Comparison of ENCODE assay signal across 22 cellular contexts in the genomic region with DNA sequence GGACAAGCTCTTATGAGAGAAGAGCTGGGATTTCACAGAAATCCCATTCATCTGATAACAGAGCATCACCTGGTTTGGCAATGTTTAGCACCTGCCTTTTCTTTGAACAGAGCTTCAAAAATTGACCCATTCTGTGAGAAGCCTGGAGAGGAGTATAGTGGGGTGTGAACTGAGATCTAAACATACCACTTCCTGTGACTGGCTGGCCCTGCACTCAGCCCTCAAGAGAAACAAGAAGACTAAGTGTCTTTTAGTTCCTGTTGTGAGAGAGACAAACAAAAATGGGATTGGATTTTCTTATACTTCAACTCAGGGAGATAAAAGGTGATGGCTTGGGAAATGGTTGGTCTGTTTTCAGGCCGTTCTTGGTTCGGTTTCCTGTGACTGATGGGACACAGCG.
A peak's percentile ranks its signal among the peaks of the same experiment; 100 is the strongest.
DNase-seq lines count a peak whose midpoint lies in the region; ATAC-seq, FAIRE-seq and TF ChIP-seq lines count a peak whose summit lies in the region.
"Had no signal": no experiment of that assay in that cellular context is flagged by ENCODE, and none has a peak within 500 bp of the region (broad histone marks: within the 10 kb centered on the region; RNA-seq: fewer than 3 reads in every experiment).

No MANE protein-coding gene starts in this region.

- H3K27me3 Mint-ChIP-seq in activated T-cell treated with anti-CD3 and anti-CD28 coated beads, Interleukin-2, amount 50 U/mL, for 24 hours = no peaks in the 10 kb centered on the region
- H3K27me3 Mint-ChIP-seq in activated T-cell treated with anti-CD3 and anti-CD28 coated beads, Interleukin-2, amount 50 U/mL, for 4 hours (ENCODE audit: low read depth) = no peaks in the 10 kb centered on the region
- no peaks in the 10 kb centered on the region for H3K27me3 Mint-ChIP-seq in type B pancreatic cell

- H3K4me3 ChIP-seq in OCI-LY3 (ENCODE audit: low read length) = no peak overlapping the region
- H3K4me3 ChIP-seq in mesendoderm (ENCODE audit: low read length) = no peak overlapping the region
- H3K4me3 ChIP-seq in mesenchymal stem cell (ENCODE audit: insufficient read depth in 1 of 2, low read depth in 1 of 2, low read length in 2 of 2) = no peak overlapping the region
- H3K4me3 ChIP-seq: MG63, SJSA1 had no signal

- H3K36me3 ChIP-seq in OCI-LY3 (replicated peaks; ENCODE audit: low read depth, low read length) (no peaks in the 10 kb centered on the region), mesendoderm (ENCODE audit: control insufficient read depth, insufficient read depth, low read length) (no peaks in the 10 kb centered on the region), mesenchymal stem cell (ENCODE audit: control insufficient read depth in 1 of 2, insufficient read depth in 2 of 2, low read depth in 1 of 2, low read length in 2 of 2) (no peaks in the 10 kb centered on the region)
- H3K36me3 ChIP-seq: MG63, SJSA1 had no signal

- no peak for DNase-seq in activated T-cell treated with anti-CD3 and anti-CD28 coated beads, Interleukin-2, amount 50 U/mL, for 24 hours
- no peak for DNase-seq in activated T-cell treated with anti-CD3 and anti-CD28 coated beads, Interleukin-2, amount 50 U/mL, for 4 hours
- peak; percentile 29 for DNase-seq in mesendoderm
- no peak for DNase-seq in type B pancreatic cell (ENCODE audit: extremely low spot score, unreplicated experiment)
- no peak for DNase-seq in mesenchymal stem cell
- DNase-seq in urothelium cell line (ENCODE audit: low spot score) = no peak
- DNase-seq in T-helper 9 cell = no peak
- DNase-seq: Caco-2, DMS53, KBM-7, MG63, NCI-H1105, NCI-H187 treated with DMSO at 0.1 percent for 48 hours, NCI-H510A treated with DMSO at 0.1 percent for 48 hours, OCI-M1, RPMI8226 had no signal

- H3K36me3 Mint-ChIP-seq in activated T-cell treated with anti-CD3 and anti-CD28 coated beads, Interleukin-2, amount 50 U/mL, for 24 hours (ENCODE audit: low read depth) = no peaks in the 10 kb centered on the region
- H3K36me3 Mint-ChIP-seq in activated T-cell treated with anti-CD3 and anti-CD28 coated beads, Interleukin-2, amount 50 U/mL, for 4 hours (ENCODE audit: insufficient read depth) = no peaks in the 10 kb centered on the region
- H3K36me3 Mint-ChIP-seq in type B pancreatic cell = peaks cover 18% of the 10 kb centered on the region
- H3K36me3 Mint-ChIP-seq: CD14-positive monocyte had no signal

- no peaks in the 10 kb centered on the region for H3K4me1 Mint-ChIP-seq in activated T-cell treated with anti-CD3 and anti-CD28 coated beads, Interleukin-2, amount 50 U/mL, for 24 hours (ENCODE audit: low read depth)
- no peaks in the 10 kb centered on the region for H3K4me1 Mint-ChIP-seq in activated T-cell treated with anti-CD3 and anti-CD28 coated beads, Interleukin-2, amount 50 U/mL, for 4 hours (ENCODE audit: low read depth)
- H3K4me1 Mint-ChIP-seq in type B pancreatic cell (ENCODE audit: unreplicated experiment) = peaks cover 27% of the 10 kb centered on the region
- H3K4me1 Mint-ChIP-seq: CD14-positive monocyte had no signal

- no peak overlapping the region for H3K14ac ChIP-seq in mesenchymal stem cell (ENCODE audit: low read length in 2 of 2)

- H3K4ac ChIP-seq in mesendoderm (ENCODE audit: low read depth, low read length) = no peak overlapping the region
- no peak overlapping the region for H3K4ac ChIP-seq in mesenchymal stem cell (ENCODE audit: low read depth in 1 of 2, low read length in 2 of 2)

- TF ChIP-seq CTCF in OCI-LY3 (IDR thresholded peaks at IDR 0.05; ENCODE audit: low read depth, low read length) = no peak
- TF ChIP-seq CTCF in type B pancreatic cell (conservative IDR thresholded peaks at IDR 0.05) = no peak

- H3K18ac ChIP-seq in mesendoderm (ENCODE audit: low read length) (no peak overlapping the region), mesenchymal stem cell (ENCODE audit: low read depth in 1 of 2, low read length in 2 of 2) (peak overlapping the region in 1 of 2 experiments; percentile 21)

- H3K56ac ChIP-seq in mesendoderm (ENCODE audit: low read length) = no peak overlapping the region

- no peaks in the 10 kb centered on the region for H4K20me1 ChIP-seq in OCI-LY3 (ENCODE audit: insufficient read depth, low read length)

- H3K4me1 ChIP-seq in OCI-LY3 (ENCODE audit: low read length) (peaks cover 8% of the 10 kb centered on the region), mesendoderm (ENCODE audit: control insufficient read depth, low read depth, low read length) (no peaks in the 10 kb centered on the region), mesenchymal stem cell (ENCODE audit: control insufficient read depth, insufficient read depth, low read depth, low read length) (no peaks in the 10 kb centered on the region)
- H3K4me1 ChIP-seq: Caco-2 had no signal

- H3K4me3 Mint-ChIP-seq in activated T-cell treated with anti-CD3 and anti-CD28 coated beads, Interleukin-2, amount 50 U/mL, for 24 hours = no peak overlapping the region
- no peak overlapping the region for H3K4me3 Mint-ChIP-seq in activated T-cell treated with anti-CD3 and anti-CD28 coated beads, Interleukin-2, amount 50 U/mL, for 4 hours
- H3K4me3 Mint-ChIP-seq in type B pancreatic cell = no peak overlapping the region
- H3K4me3 Mint-ChIP-seq: CD14-positive monocyte had no signal

- H3K9ac ChIP-seq in OCI-LY3 (ENCODE audit: low read length) (no peak overlapping the region), mesendoderm (ENCODE audit: low read length) (no peak overlapping the region), mesenchymal stem cell (ENCODE audit: low read length) (no peak overlapping the region)

- H2AK5ac ChIP-seq in mesendoderm (ENCODE audit: low read length) (no peak overlapping the region), mesenchymal stem cell (ENCODE audit: low read length, severe bottlenecking) (no peak overlapping the region)

- no peak for ATAC-seq in activated T-cell treated with anti-CD3 and anti-CD28 coated beads, Interleukin-2, amount 50 U/mL, for 4 hours

- no peak for FAIRE-seq in urothelium cell line (lab: Jason Lieb, UNC)
- FAIRE-seq: GM18507, GM19239 had no signal

- H4K8ac ChIP-seq in mesendoderm (ENCODE audit: low read depth, low read length) = no peak overlapping the region
- H4K8ac ChIP-seq in mesenchymal stem cell (ENCODE audit: low read length) = no peak overlapping the region

- no CpG with 5 or more reads among the region's 3 CpGs for WGBS in mesendoderm (ENCODE audit: extremely low coverage, insufficient coverage, low lambda C conversion rate)
- WGBS in mesenchymal stem cell = 77% methylated on average over 3 of the region's 3 CpGs

- H2BK5ac ChIP-seq in mesendoderm (ENCODE audit: low read length) (no peak overlapping the region), mesenchymal stem cell (ENCODE audit: low read depth, low read length, poor library complexity, severe bottlenecking) (no peak overlapping the region)

- no peak overlapping the region for H3K4me2 ChIP-seq in OCI-LY3 (ENCODE audit: low read length)
- no peak overlapping the region for H3K4me2 ChIP-seq in mesendoderm (ENCODE audit: low read length)
- H3K4me2 ChIP-seq in mesenchymal stem cell (ENCODE audit: low read length, poor library complexity, severe bottlenecking) = no peak overlapping the region

- H3K27me3 ChIP-seq in OCI-LY3 (ENCODE audit: low read depth, low read length) (no peaks in the 10 kb centered on the region), mesendoderm (ENCODE audit: insufficient read depth, low read length, poor library complexity) (no peaks in the 10 kb centered on the region), mesenchymal stem cell (ENCODE audit: control insufficient read depth in 1 of 2, insufficient read depth in 1 of 2, low read length in 2 of 2) (no peaks in the 10 kb centered on the region)
- H3K27me3 ChIP-seq: MG63, SJSA1 had no signal

- H3K27ac Mint-ChIP-seq in activated T-cell treated with anti-CD3 and anti-CD28 coated beads, Interleukin-2, amount 50 U/mL, for 24 hours = peak overlapping the region; percentile 13
- peak overlapping the region; percentile 22 for H3K27ac Mint-ChIP-seq in type B pancreatic cell
- H3K27ac Mint-ChIP-seq: CD14-positive monocyte had no signal

- H3K23ac ChIP-seq in mesendoderm (ENCODE audit: low read length) (no peak overlapping the region), mesenchymal stem cell (ENCODE audit: low read length in 2 of 2) (no peak overlapping the region)

- peaks cover 8% of the 10 kb centered on the region for H3K9me3 Mint-ChIP-seq in activated T-cell treated with anti-CD3 and anti-CD28 coated beads, Interleukin-2, amount 50 U/mL, for 24 hours
- peaks cover 7% of the 10 kb centered on the region for H3K9me3 Mint-ChIP-seq in activated T-cell treated with anti-CD3 and anti-CD28 coated beads, Interleukin-2, amount 50 U/mL, for 4 hours
- H3K9me3 Mint-ChIP-seq in type B pancreatic cell = no peaks in the 10 kb centered on the region

- H3K79me2 ChIP-seq in OCI-LY3 (ENCODE audit: low read length) (no peaks in the 10 kb centered on the region), mesendoderm (ENCODE audit: control insufficient read depth, insufficient read depth, low read length) (no peaks in the 10 kb centered on the region)

- H3K79me1 ChIP-seq in mesendoderm (ENCODE audit: low read length) (no peaks in the 10 kb centered on the region), mesenchymal stem cell (replicated peaks; ENCODE audit: low read length, poor library complexity, severe bottlenecking) (no peaks in the 10 kb centered on the region)

- H3K9me3 ChIP-seq in OCI-LY3 (ENCODE audit: insufficient read depth, low read length) = no peaks in the 10 kb centered on the region
- H3K9me3 ChIP-seq in mesenchymal stem cell (ENCODE audit: control insufficient read depth, low read length) = no peaks in the 10 kb centered on the region
- H3K9me3 ChIP-seq: Caco-2, MG63, SJSA1 had no signal

- H2AFZ ChIP-seq in OCI-LY3 (ENCODE audit: low read depth, low read length) (peak overlapping the region; percentile 49), mesenchymal stem cell (ENCODE audit: low read depth, low read length) (no peak overlapping the region)

- no peak overlapping the region for H4K91ac ChIP-seq in mesenchymal stem cell (ENCODE audit: low read length)

- no peak overlapping the region for H2BK12ac ChIP-seq in mesenchymal stem cell (ENCODE audit: low read length in 2 of 2)

- no peak overlapping the region for H4K5ac ChIP-seq in mesendoderm (ENCODE audit: low read length)

- no peak overlapping the region for H2BK15ac ChIP-seq in mesendoderm (replicated peaks; ENCODE audit: low read depth)
- no peak overlapping the region for H2BK15ac ChIP-seq in mesenchymal stem cell (ENCODE audit: low read depth, poor library complexity, severe bottlenecking)

- H3K27ac ChIP-seq in OCI-LY3 (ENCODE audit: low read length) = no peak overlapping the region
- no peak overlapping the region for H3K27ac ChIP-seq in mesendoderm (ENCODE audit: low read depth, low read length)
- no peak overlapping the region for H3K27ac ChIP-seq in mesenchymal stem cell (ENCODE audit: low read length, poor library complexity, severe bottlenecking)
- H3K27ac ChIP-seq: HL-60, SJSA1 had no signal

- no peak overlapping the region for H2BK120ac ChIP-seq in mesendoderm (ENCODE audit: low read depth, low read length)
- no peak overlapping the region for H2BK120ac ChIP-seq in mesenchymal stem cell (ENCODE audit: low read depth, low read length)
